In genomic region chr4:165328101-165328425, GRCh38 we compare ENCODE assay signal across 8 cellular contexts. TPM values are rescaled to one million over a fixed set of nuclear protein-coding genes. Genes with fewer than 3 reads are reported as not detected.
DNase-seq lines count a peak whose midpoint lies in the region; ATAC-seq and TF ChIP-seq lines count a peak whose summit lies in the region.

No MANE protein-coding gene starts in this region.

- H3K9ac ChIP-seq in stomach smooth muscle (ENCODE audit: low read length in 2 of 2) = peak overlapping the region; percentile 79 to 80

- no peak for TF ChIP-seq CTCF in Panc1 (IDR thresholded peaks at IDR 0.05)

- peak overlapping the region; percentile 92 for H3K27ac ChIP-seq in Panc1 (ENCODE audit: low read length)
- peak overlapping the region; percentile 58 for H3K27ac ChIP-seq in right cardiac atrium (ENCODE audit: low read length)
- no peak overlapping the region for H3K27ac ChIP-seq in stomach smooth muscle (ENCODE audit: low read length)

- DNase-seq in Panc1 (ENCODE audit: low read depth, low spot score) (no peak), right cardiac atrium (no peak), posterior vena cava (ENCODE audit: low spot score) (no peak), epidermal melanocyte (ENCODE audit: insufficient read length, low spot score) (no peak), cerebellar nuclear complex (lab: John Stamatoyannopoulos, UW) (no peak)

- no TSS peak for BruUV-seq in Panc1 (replicated peaks; lab: Mats Ljungman, UMichigan)

- ATAC-seq in GM21717 (IDR thresholded peaks at IDR 0.05; ENCODE audit: unreplicated experiment) = peak; percentile 1
- no peak for ATAC-seq in Panc1
- ATAC-seq in right cardiac atrium = no peak
- ATAC-seq in GM21723 (IDR thresholded peaks at IDR 0.05; ENCODE audit: unreplicated experiment) = no peak

- WGBS in right cardiac atrium = 2% methylated on average over 7 of the region's 7 CpGs

- no peaks in the 10 kb centered on the region for H3K27me3 ChIP-seq in Panc1 (ENCODE audit: control insufficient read depth, insufficient read depth, low read length)
- no peaks in the 10 kb centered on the region for H3K27me3 ChIP-seq in right cardiac atrium (ENCODE audit: control insufficient read depth, insufficient read depth)
- no peaks in the 10 kb centered on the region for H3K27me3 ChIP-seq in stomach smooth muscle (ENCODE audit: control insufficient read depth in 1 of 2, insufficient read depth in 2 of 2, low read length in 2 of 2)

- peak overlapping the region; percentile 84 to 94 for H3K4me3 ChIP-seq in Panc1 (ENCODE audit: low read depth in 2 of 2, low read length in 2 of 2)
- peak overlapping the region; percentile 59 for H3K4me3 ChIP-seq in right cardiac atrium (ENCODE audit: low read length)
- peak overlapping the region; percentile 94 to 98 for H3K4me3 ChIP-seq in stomach smooth muscle (ENCODE audit: low read length in 2 of 2)

- H3K9me3 ChIP-seq in Panc1 (ENCODE audit: control insufficient read depth, insufficient read depth, low read depth, low read length) (no peaks in the 10 kb centered on the region), right cardiac atrium (ENCODE audit: control insufficient read depth, low read length) (no peaks in the 10 kb centered on the region), stomach smooth muscle (ENCODE audit: control insufficient read depth in 2 of 2, low read length in 2 of 2) (no peaks in the 10 kb centered on the region)

- CTCF ChIA-PET in Panc1 (lab: Charles Lee) = no interaction called here

- H3K36me3 ChIP-seq in Panc1 (ENCODE audit: control insufficient read depth, insufficient read depth, low read length) = peaks cover 9% of the 10 kb centered on the region
- no peaks in the 10 kb centered on the region for H3K36me3 ChIP-seq in stomach smooth muscle (ENCODE audit: control insufficient read depth in 2 of 2, insufficient read depth in 2 of 2, low read length in 2 of 2)

- POLR2A ChIA-PET in Panc1 (lab: Charles Lee) = no interaction called here

- intact Hi-C loops in Panc1 (cut with micrococcal nuclease; ENCODE audit: unreplicated experiment) (loop anchor here (10.0 kb wide), 1 partner anchor 113 kb away; no protein-coding TSS in a partner anchor), right cardiac atrium (cut with DNase I) (loop anchor here in 2 of 4 donors (10.0 kb wide), 1 partner anchor 123 kb away; the partner anchor contains the start of gene KLHL2 (in 2 of the 2)), posterior vena cava (cut with DNase I) (loop anchor here in 1 of 2 donors (10.0 kb wide), 1 partner anchor 123 kb away; the partner anchor contains the start of gene KLHL2)

- in situ Hi-C loops in Panc1 (cut with HindIII; ENCODE audit: low pct_unique_long_range_greater_than_20kb, low sequenced_read_pairs) = no loop called here

- H3K4me1 ChIP-seq in Panc1 (ENCODE audit: control insufficient read depth, insufficient read depth, low read length) (peaks cover 2% of the 10 kb centered on the region; the same call in 1 of the 2 replicates), right cardiac atrium (ENCODE audit: control insufficient read depth, insufficient read depth, low read length) (no peaks in the 10 kb centered on the region), stomach smooth muscle (ENCODE audit: control insufficient read depth, insufficient read depth, low read length) (peaks cover 5% of the 10 kb centered on the region)

RNA-seq across cellular contexts. Expression of gene MSMO1, which starts 0.6 kb away (rescaled TPM):
- 53.9 TPM for total RNA-seq in Panc1 (2021; ENCODE audit: unreplicated experiment)
- 23.8 TPM for polyA plus RNA-seq in Panc1 (2012; ENCODE audit: insufficient read length)
- 10 to 100 TPM; 12.9 to 27.6 (median 16.3) TPM for total RNA-seq in right cardiac atrium
- polyA plus RNA-seq in right cardiac atrium = 29.0 TPM
- total RNA-seq in posterior vena cava = 10 to 100 TPM; 21.5 to 26.8 TPM

RNA-seq across cellular contexts. Expression of gene CPE, which starts 50.7 kb away (rescaled TPM):
- total RNA-seq in Panc1 (2021; ENCODE audit: unreplicated experiment) (0.92 TPM), right cardiac atrium (100 to 1,000 TPM in 2 of 4 donors, 10 to 100 TPM in 2; 86.4 to 157 (median 97.1) TPM), posterior vena cava (100 to 1,000 TPM; 334 to 383 TPM)
- polyA plus RNA-seq in Panc1 (2012; ENCODE audit: insufficient read length) = 0.85 TPM
- 68.2 TPM for polyA plus RNA-seq in right cardiac atrium

Comparison
In these comparisons a context has a peak if more than half of its experiments do, and no peak if none do; other contexts are left out.
1. RNA of gene CPE, which starts 50.7 kb away (total RNA-seq): 334 to 383 TPM in posterior vena cava and 86.4 to 157 TPM in right cardiac atrium; 0.92 TPM in Panc1 (single experiment); every median in the first group is over 10 times any median in the second.
2. Peak in every context shown above with its lines, with median percentiles within 50 percentile points of each other: H3K4me3 ChIP-seq.